Comparison of ENCODE assay signal across 8 cellular contexts in the genomic region with DNA sequence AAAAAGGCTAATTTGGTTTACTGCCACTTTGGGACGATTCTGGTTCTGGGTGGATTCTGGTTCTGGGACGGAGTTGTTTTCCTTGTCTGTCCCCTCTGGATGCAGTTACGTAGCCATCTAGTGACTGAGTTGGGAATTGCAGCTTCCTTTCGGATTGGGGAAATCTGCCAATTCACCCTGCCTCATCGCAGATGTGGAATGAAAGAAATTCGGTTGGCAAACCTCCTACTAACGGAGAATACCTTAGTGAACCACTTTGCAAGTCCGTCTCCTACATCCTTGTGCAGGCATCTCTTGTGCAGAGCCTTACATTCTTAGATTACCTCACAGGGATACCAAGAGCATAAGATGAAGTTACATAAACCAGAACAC. TPM values are rescaled to one million over a fixed set of nuclear protein-coding genes. Genes with fewer than 3 reads are reported as not detected.
DNase-seq lines count a peak whose midpoint lies in the region; ATAC-seq and TF ChIP-seq lines count a peak whose summit lies in the region.

No MANE protein-coding gene starts in this region.

- H3K4me1 Mint-ChIP-seq in activated CD4-positive, alpha-beta T cell treated with anti-CD3 and anti-CD28 coated beads for 36 hours: peaks cover 50% of the 10 kb centered on the region

- intact Hi-C loops in activated CD4-positive, alpha-beta T cell treated with anti-CD3 and anti-CD28 coated beads for 36 hours (cut with DNase I, micrococcal nuclease): loop anchor here (1.0 to 5.0 kb wide), 3 partner anchors 191 to 202 kb away; a partner anchor contains a TSS

- peaks cover 14% of the 10 kb centered on the region for H3K27me3 ChIP-seq in ACC112 (ENCODE audit: insufficient read depth, low read length)

- POLR2A ChIA-PET in activated CD4-positive, alpha-beta T cell treated with anti-CD3 and anti-CD28 coated beads for 36 hours (lab: Charles Lee): interaction anchor here (0.6 to 0.8 kb wide), 2 partner anchors 31 to 135 kb away, joined by 3 read pairs; no protein-coding TSS in a partner anchor

- no peaks in the 10 kb centered on the region for H3K36me3 ChIP-seq in ACC112 (ENCODE audit: insufficient read depth, low read length)

- H3K36me3 Mint-ChIP-seq in activated CD4-positive, alpha-beta T cell treated with anti-CD3 and anti-CD28 coated beads for 36 hours (ENCODE audit: low read depth): no peaks in the 10 kb centered on the region

- H3K4me3 ChIP-seq in ACC112 (ENCODE audit: low read depth, low read length) (peak overlapping the region; percentile 66), choroid plexus epithelial cell (ENCODE audit: low read depth, low read length) (peak overlapping the region; percentile 56)

- peaks cover 22% of the 10 kb centered on the region for H3K4me1 ChIP-seq in ACC112 (ENCODE audit: control insufficient read depth, insufficient read depth, low read length, unreplicated experiment)

- H2AFZ ChIP-seq in ACC112 (ENCODE audit: low read length, unreplicated experiment): peak overlapping the region; percentile 97

- peak overlapping the region; percentile 62 for H3K27ac Mint-ChIP-seq in activated CD4-positive, alpha-beta T cell treated with anti-CD3 and anti-CD28 coated beads for 36 hours

- peak overlapping the region; percentile 51 for H3K4me3 Mint-ChIP-seq in activated CD4-positive, alpha-beta T cell treated with anti-CD3 and anti-CD28 coated beads for 36 hours

- H3K27ac ChIP-seq in ACC112 (ENCODE audit: low read depth, low read length): no peak overlapping the region

- peaks cover 12% of the 10 kb centered on the region for H3K27me3 Mint-ChIP-seq in activated CD4-positive, alpha-beta T cell treated with anti-CD3 and anti-CD28 coated beads for 36 hours

- peak; percentile 49 for DNase-seq in GM20000 (ENCODE audit: low spot score)
- peak; percentile 98 for DNase-seq in NCI-H226
- DNase-seq in activated CD4-positive, alpha-beta T cell treated with anti-CD3 and anti-CD28 coated beads for 36 hours: peak; percentile 79
- DNase-seq in choroid plexus epithelial cell (ENCODE audit: low read depth): peak; percentile 97
- peak; percentile 79 for DNase-seq in left lobe of liver (ENCODE audit: low spot score)
- peak; percentile 16 to 78 for DNase-seq in stimulated activated CD4-positive, alpha-beta T cell treated with anti-CD3 and anti-CD28 coated beads, Interleukin-1b, Interleukin-23, amount 100 ng/mL, for 4 hours (ENCODE audit: low read depth in 2 of 2)

- H3K9me3 Mint-ChIP-seq in activated CD4-positive, alpha-beta T cell treated with anti-CD3 and anti-CD28 coated beads for 36 hours (ENCODE audit: low read depth): no peaks in the 10 kb centered on the region

- TF ChIP-seq CTCF in GM20000 (IDR thresholded peaks at IDR 0.05; ENCODE audit: extremely low read depth, missing control alignments): peak; percentile 81
- TF ChIP-seq CTCF in choroid plexus epithelial cell (conservative IDR thresholded peaks at IDR 0.05; ENCODE audit: low read depth, low read length): peak; percentile 99

- ATAC-seq in activated CD4-positive, alpha-beta T cell treated with anti-CD3 and anti-CD28 coated beads for 36 hours: no peak
- ATAC-seq in left lobe of liver (peak; percentile 86), HG03378 (IDR thresholded peaks at IDR 0.05; ENCODE audit: unreplicated experiment) (no peak)

- H3K79me2 ChIP-seq in ACC112 (ENCODE audit: control insufficient read depth, insufficient read depth, low read length, unreplicated experiment): no peaks in the 10 kb centered on the region

- CTCF ChIA-PET in activated CD4-positive, alpha-beta T cell treated with anti-CD3 and anti-CD28 coated beads for 36 hours (lab: Charles Lee): interaction anchor here (0.5 to 3.7 kb wide), 26 partner anchors 8 to 620 kb away, joined by 3 to 23 read pairs (median 4); no protein-coding TSS in a partner anchor

RNA-seq across cellular contexts. Expression of a gene that starts 31.5 kb away (rescaled TPM):
- 10 to 100 TPM in 1 of 2 experiments, 1 to 10 TPM in 1; 9.0 to 13.1 TPM for total RNA-seq in activated CD4-positive, alpha-beta T cell treated with anti-CD3 and anti-CD28 coated beads for 36 hours
- total RNA-seq in left lobe of liver: 4.4 TPM

Comparison
In these comparisons a context has a peak if more than half of its experiments do, and no peak if none do; other contexts are left out.
1. DNase-seq: peak in every context shown above with its lines; median percentile 98 in NCI-H226; 97 in choroid plexus epithelial cell; 79 in activated CD4-positive, alpha-beta T cell treated with anti-CD3 and anti-CD28 coated beads for 36 hours; 79 in left lobe of liver; 49 in GM20000; 47 in stimulated activated CD4-positive, alpha-beta T cell treated with anti-CD3 and anti-CD28 coated beads, Interleukin-1b, Interleukin-23, amount 100 ng/mL, for 4 hours.